20 cellular contexts compared by ENCODE assay signal in genomic region chr7:20327047-20327446, GRCh38. TPM values are rescaled to one million over a fixed set of nuclear protein-coding genes. Genes with fewer than 3 reads are reported as not detected.
DNase-seq lines count a peak whose midpoint lies in the region; ATAC-seq and TF ChIP-seq lines count a peak whose summit lies in the region.
"Had no signal": no experiment of that assay in that cellular context is flagged by ENCODE, and none has a peak within 500 bp of the region (broad histone marks: within the 10 kb centered on the region; RNA-seq: fewer than 3 reads in every experiment).

No MANE protein-coding gene starts in this region.

- no peaks in the 10 kb centered on the region for H3K79me2 ChIP-seq in mesendoderm (ENCODE audit: control insufficient read depth, insufficient read depth, low read length)

- H3K4me2 ChIP-seq in mesendoderm (ENCODE audit: low read length), result no peak overlapping the region
- H3K4me2 ChIP-seq: A549, hepatocyte had no signal

- no peak overlapping the region for H3K4me3 ChIP-seq in cardiac fibroblast (replicated peaks in 1 of 2; ENCODE audit: low read depth in 2 of 2, low read length in 2 of 2)
- H3K4me3 ChIP-seq in mesendoderm (ENCODE audit: low read length), result no peak overlapping the region
- H3K4me3 ChIP-seq: A549, hepatocyte, mucosa of descending colon, right lobe of liver had no signal

- no peak overlapping the region for H3K4ac ChIP-seq in mesendoderm (ENCODE audit: low read depth, low read length)

- H2AK5ac ChIP-seq in mesendoderm (ENCODE audit: low read length), result no peak overlapping the region

- no peak overlapping the region for H2BK5ac ChIP-seq in mesendoderm (ENCODE audit: low read length)

- H4K5ac ChIP-seq in mesendoderm (ENCODE audit: low read length), result no peak overlapping the region

- H3K79me1 ChIP-seq in mesendoderm (ENCODE audit: low read length), result no peaks in the 10 kb centered on the region

- H3K27ac ChIP-seq in mesendoderm (ENCODE audit: low read depth, low read length), result no peak overlapping the region
- H3K27ac ChIP-seq: A549, hepatocyte, right lobe of liver had no signal

- H3K4me1 ChIP-seq in mesendoderm (ENCODE audit: control insufficient read depth, low read depth, low read length), result no peaks in the 10 kb centered on the region

- no peak overlapping the region for H3K9ac ChIP-seq in mesendoderm (ENCODE audit: low read length)

- H3K36me3 ChIP-seq in mesendoderm (ENCODE audit: control insufficient read depth, insufficient read depth, low read length), result no peaks in the 10 kb centered on the region
- H3K36me3 ChIP-seq: right lobe of liver had no signal

- H3K27me3 ChIP-seq in mesendoderm (ENCODE audit: insufficient read depth, low read length, poor library complexity), result no peaks in the 10 kb centered on the region
- H3K27me3 ChIP-seq: hepatocyte had no signal

- no peak overlapping the region for H3K56ac ChIP-seq in mesendoderm (ENCODE audit: low read length)

- WGBS in mesendoderm (ENCODE audit: extremely low coverage, insufficient coverage, low lambda C conversion rate), result no CpG with 5 or more reads among the region's 1 CpG

- H2BK120ac ChIP-seq in mesendoderm (ENCODE audit: low read depth, low read length), result no peak overlapping the region

- H2BK15ac ChIP-seq in mesendoderm (replicated peaks; ENCODE audit: low read depth), result no peak overlapping the region

- TF ChIP-seq CTCF in cardiac fibroblast (IDR thresholded peaks at IDR 0.05; ENCODE audit: low read depth, low read length), result no peak

- in situ Hi-C loops in ACHN (cut with HindIII; ENCODE audit: low pct_ligation_motif_present, low pct_unique_long_range_greater_than_20kb, low sequenced_read_pairs), result no loop called here

- ATAC-seq in HG02885 (IDR thresholded peaks at IDR 0.05; ENCODE audit: poor library complexity, unreplicated experiment) (no peak), GM21447 (IDR thresholded peaks at IDR 0.05; ENCODE audit: unreplicated experiment) (no peak)
- ATAC-seq: A549; activated naive CD8-positive, alpha-beta T cell treated with anti-CD3 and anti-CD28 coated beads, Interleukin-2, amount 50 U/mL, for 24 hours; mucosa of descending colon; right lobe of liver; stimulated activated naive CD8-positive, alpha-beta T cell treated with anti-CD3 and anti-CD28 coated beads, Interleukin-15, Interleukin-2, amounts not matched to agents 100 U/mL and 50 U/mL, for 24 hours; WTC11 had no signal

- no peak overlapping the region for H3K18ac ChIP-seq in mesendoderm (ENCODE audit: low read length)

- H3K23ac ChIP-seq in mesendoderm (ENCODE audit: low read length), result no peak overlapping the region

- DNase-seq in ACHN, result peak; percentile 44
- peak; percentile 73 for DNase-seq in LHCN-M2 (ENCODE audit: low read depth)
- DNase-seq in cardiac fibroblast (ENCODE audit: low read depth in 2 of 2), result peak; percentile 60 to 63
- peak; percentile 86 for DNase-seq in kidney glomerular epithelial cell (lab: John Stamatoyannopoulos, UW)
- no peak for DNase-seq in mesendoderm
- no peak for DNase-seq in DMS153 treated with DMSO at 0.1 percent for 48 hours (lab: John Stamatoyannopoulos, UW; ENCODE audit: unreplicated experiment)
- DNase-seq: activated CD8-positive, alpha-beta memory T cell treated with anti-CD3 and anti-CD28 coated beads for 24 hours; activated naive CD8-positive, alpha-beta T cell treated with anti-CD3 and anti-CD28 coated beads, Interleukin-2, amount 50 U/mL, for 24 hours; CD4-positive, alpha-beta T cell; mucosa of descending colon; NCI-H1694 treated with DMSO at 0.1 percent for 48 hours; right lobe of liver; Right ventricle myocardium superior; stimulated activated naive CD8-positive, alpha-beta T cell treated with anti-CD3 and anti-CD28 coated beads, Interleukin-15, Interleukin-2, amounts not matched to agents 100 U/mL and 50 U/mL, for 24 hours; trophoblast cell had no signal

- no peak overlapping the region for H4K8ac ChIP-seq in mesendoderm (ENCODE audit: low read depth, low read length)

RNA-seq across cellular contexts. Expression of gene ITGB8, which starts 3.7 kb away (rescaled TPM):
- 4.6 and 7.2 TPM in 2 replicates for total RNA-seq in LHCN-M2 (2014; rRNA removed)
- polyA plus RNA-seq in LHCN-M2 (2012), result 0.75 TPM
- polyA plus RNA-seq in mesendoderm (2013, experiment 1 of 2), result 1.1 TPM
- polyA plus RNA-seq in mesendoderm (2013, experiment 2 of 2), result 1.0 TPM
- total RNA-seq: CD4-positive, alpha-beta T cell had no signal

Comparison
In these comparisons a context has a peak if more than half of its experiments do, and no peak if none do; other contexts are left out.
1. DNase-seq: peak in ACHN (single experiment), LHCN-M2 (single experiment), cardiac fibroblast (2 of 2) and kidney glomerular epithelial cell (single experiment); none in mesendoderm (single experiment) and DMS153 treated with DMSO at 0.1 percent for 48 hours (single experiment).